Comparison of ENCODE assay signal across 8 cellular contexts in genomic region chr1:111227875-111228747, GRCh38. TPM values are rescaled to one million over a fixed set of nuclear protein-coding genes. Genes with fewer than 3 reads are reported as not detected.
DNase-seq lines count a peak whose midpoint lies in the region; ATAC-seq and TF ChIP-seq lines count a peak whose summit lies in the region.

No MANE protein-coding gene starts in this region.

- peaks cover 3% of the 10 kb centered on the region for H3K4me1 ChIP-seq in right cardiac atrium (ENCODE audit: control insufficient read depth, insufficient read depth, low read length)

- TF ChIP-seq CTCF in HFFc6 (IDR thresholded peaks at IDR 0.05) = no peak
- no peak for TF ChIP-seq CTCF in endothelial cell (IDR thresholded peaks at IDR 0.05; ENCODE audit: unreplicated experiment)

- peaks cover 4% of the 10 kb centered on the region for H3K27me3 Mint-ChIP-seq in HFFc6 (ENCODE audit: insufficient read depth)
- no peaks in the 10 kb centered on the region for H3K27me3 Mint-ChIP-seq in activated naive CD8-positive, alpha-beta T cell treated with anti-CD3 and anti-CD28 coated beads for 36 hours
- peaks cover 2% of the 10 kb centered on the region for H3K27me3 Mint-ChIP-seq in endothelial cell (ENCODE audit: unreplicated experiment)

- H3K9me3 ChIP-seq in right cardiac atrium (ENCODE audit: control insufficient read depth, low read length) = no peaks in the 10 kb centered on the region

- H3K36me3 Mint-ChIP-seq in HFFc6 (ENCODE audit: low read depth) (no peaks in the 10 kb centered on the region), endothelial cell (ENCODE audit: low read depth, unreplicated experiment) (no peaks in the 10 kb centered on the region)
- H3K36me3 Mint-ChIP-seq in activated naive CD8-positive, alpha-beta T cell treated with anti-CD3 and anti-CD28 coated beads for 36 hours = peaks cover 1% of the 10 kb centered on the region

- H3K4me3 ChIP-seq in right cardiac atrium (ENCODE audit: low read length) = no peak overlapping the region

- 54% methylated on average over 6 of the region's 6 CpGs for WGBS in right cardiac atrium

- H3K4me3 Mint-ChIP-seq in HFFc6 = no peak overlapping the region
- no peak overlapping the region for H3K4me3 Mint-ChIP-seq in activated naive CD8-positive, alpha-beta T cell treated with anti-CD3 and anti-CD28 coated beads for 36 hours
- H3K4me3 Mint-ChIP-seq in endothelial cell (ENCODE audit: unreplicated experiment) = no peak overlapping the region

- peak overlapping the region; percentile 75 for H3K27ac Mint-ChIP-seq in HFFc6
- H3K27ac Mint-ChIP-seq in activated naive CD8-positive, alpha-beta T cell treated with anti-CD3 and anti-CD28 coated beads for 36 hours = peak overlapping the region; percentile 62
- no peak overlapping the region for H3K27ac Mint-ChIP-seq in endothelial cell (ENCODE audit: unreplicated experiment)

- H3K4me1 Mint-ChIP-seq in HFFc6 (ENCODE audit: low read depth) (peaks cover 45% of the 10 kb centered on the region), endothelial cell (ENCODE audit: unreplicated experiment) (peaks cover 5% of the 10 kb centered on the region)
- peaks cover 67% of the 10 kb centered on the region for H3K4me1 Mint-ChIP-seq in activated naive CD8-positive, alpha-beta T cell treated with anti-CD3 and anti-CD28 coated beads for 36 hours

- peak overlapping the region; percentile 72 for H3K27ac ChIP-seq in right cardiac atrium (ENCODE audit: low read length)

- peak; percentile 81 for DNase-seq in HFFc6
- no peak for DNase-seq in activated naive CD8-positive, alpha-beta T cell treated with anti-CD3 and anti-CD28 coated beads for 36 hours
- peak; percentile 41 to 80 (median 74) for DNase-seq in right cardiac atrium
- DNase-seq in stimulated activated naive CD8-positive, alpha-beta T cell treated with anti-CD3 and anti-CD28 coated beads, Interleukin-15, Interleukin-2, amounts not matched to agents 100 U/mL and 50 U/mL, for 24 hours = no peak
- DNase-seq in endothelial cell (ENCODE audit: low spot score) = no peak
- no peak for DNase-seq in cerebellar cortex (ENCODE audit: low spot score)
- DNase-seq in NCI-H187 treated with DMSO at 0.1 percent for 48 hours (lab: John Stamatoyannopoulos, UW) = no peak

- ATAC-seq in right cardiac atrium = peak; percentile 95 to 98
- peak; percentile 59 for ATAC-seq in stimulated activated naive CD8-positive, alpha-beta T cell treated with anti-CD3 and anti-CD28 coated beads, Interleukin-15, Interleukin-2, amounts not matched to agents 100 U/mL and 50 U/mL, for 24 hours
- ATAC-seq in GM19455 (IDR thresholded peaks at IDR 0.05; ENCODE audit: unreplicated experiment) = no peak

- intact Hi-C loops in right cardiac atrium (cut with DNase I) = loop anchor here in 1 of 4 donors (5.0 to 10.0 kb wide), 2 partner anchors 97 to 539 kb away; no protein-coding TSS in a partner anchor

- H3K9me3 Mint-ChIP-seq in HFFc6 (no peaks in the 10 kb centered on the region), endothelial cell (ENCODE audit: unreplicated experiment) (no peaks in the 10 kb centered on the region)
- no peaks in the 10 kb centered on the region for H3K9me3 Mint-ChIP-seq in activated naive CD8-positive, alpha-beta T cell treated with anti-CD3 and anti-CD28 coated beads for 36 hours

- H3K27me3 ChIP-seq in right cardiac atrium (ENCODE audit: control insufficient read depth, insufficient read depth) = no peaks in the 10 kb centered on the region

RNA-seq across cellular contexts. Expression of gene CHI3L2, which starts 0.6 kb away (rescaled TPM):
- under 1 TPM in 3 of 6 experiments, not detected in 3; 0.35 to 0.64 (median 0.57) TPM for total RNA-seq in HFFc6 (2021; fragmentation: NEBNext Ultra II Directional; extraction: Animal tissue kit (Norgen Biotek cat#: 25700))
- 1 to 10 TPM; 5.1 to 9.2 TPM for total RNA-seq in activated naive CD8-positive, alpha-beta T cell treated with anti-CD3 and anti-CD28 coated beads for 36 hours
- total RNA-seq in right cardiac atrium (10 to 100 TPM in 3 of 4 donors, 1 to 10 TPM in 1; 1.2 to 20.7 (median 14.7) TPM), endothelial cell (ENCODE audit: unreplicated experiment) (1.3 TPM)
- polyA plus RNA-seq in right cardiac atrium = 6.2 TPM

RNA-seq across cellular contexts. Expression of gene DENND2D, which starts 27.7 kb away (rescaled TPM):
- 1 to 10 TPM in 5 of 6 experiments, under 1 TPM in 1; 0.92 to 4.0 (median 3.7) TPM for total RNA-seq in HFFc6 (2021; fragmentation: NEBNext Ultra II Directional; extraction: Animal tissue kit (Norgen Biotek cat#: 25700))
- total RNA-seq in activated naive CD8-positive, alpha-beta T cell treated with anti-CD3 and anti-CD28 coated beads for 36 hours = 100 to 1,000 TPM; 201 to 203 TPM
- total RNA-seq in right cardiac atrium (1 to 10 TPM; 2.1 to 4.5 (median 4.1) TPM), endothelial cell (ENCODE audit: unreplicated experiment) (3.6 TPM)
- 2.1 TPM for polyA plus RNA-seq in right cardiac atrium

Comparison
In these comparisons a context has a peak if more than half of its experiments do, and no peak if none do; other contexts are left out.
1. DNase-seq: peak in HFFc6 (single experiment) and right cardiac atrium (3 of 3); none in activated naive CD8-positive, alpha-beta T cell treated with anti-CD3 and anti-CD28 coated beads for 36 hours (single experiment), stimulated activated naive CD8-positive, alpha-beta T cell treated with anti-CD3 and anti-CD28 coated beads, Interleukin-15, Interleukin-2, amounts not matched to agents 100 U/mL and 50 U/mL, for 24 hours (single experiment), endothelial cell (single experiment), cerebellar cortex (single experiment) and NCI-H187 treated with DMSO at 0.1 percent for 48 hours (single experiment).
2. RNA of gene DENND2D, which starts 27.7 kb away (total RNA-seq): 201 to 203 TPM in activated naive CD8-positive, alpha-beta T cell treated with anti-CD3 and anti-CD28 coated beads for 36 hours; 2.1 to 4.5 TPM in right cardiac atrium, 0.92 to 4.0 TPM in HFFc6 and 3.6 TPM in endothelial cell (single experiment); every median in the first group is over 10 times any median in the second.